ENCODE assay signal across 19 cellular contexts in genomic region chr6:41634657-41635056, GRCh38. TPM values are rescaled to one million over a fixed set of nuclear protein-coding genes. Genes with fewer than 3 reads are reported as not detected.
DNase-seq lines count a peak whose midpoint lies in the region; ATAC-seq, FAIRE-seq and TF ChIP-seq lines count a peak whose summit lies in the region.
"Had no signal": no experiment of that assay in that cellular context is flagged by ENCODE, and none has a peak within 500 bp of the region (broad histone marks: within the 10 kb centered on the region; RNA-seq: fewer than 3 reads in every experiment).

No MANE protein-coding gene starts in this region.

- TF ChIP-seq RAD21 in SK-N-SH (IDR thresholded peaks at IDR 0.05; ENCODE audit: low read length): no peak

- no peaks in the 10 kb centered on the region for H3K79me2 ChIP-seq in SK-N-SH (ENCODE audit: insufficient read depth)

- no peak for ATAC-seq in SK-N-SH treated with all-trans-retinoic acid at 6 μM for 48 hours
- ATAC-seq: activated T-helper 17 cell treated with anti-CD3 and anti-CD28 coated beads, Interleukin-2, amount 50 U/mL, for 72 hours; heart right ventricle; left ventricle myocardium superior had no signal

- no peak overlapping the region for H3K9ac ChIP-seq in SK-N-SH

- H3K27ac ChIP-seq in SK-N-SH (ENCODE audit: low read depth in 2 of 2, low read length in 1 of 2) (peak overlapping the region in 1 of 2 experiments; percentile 7; a peak in 2 of 4 replicates), caudate nucleus (ENCODE audit: low read depth, low read length) (peak overlapping the region; percentile 42), mesodermal cell (ENCODE audit: low read depth, low read length, severe bottlenecking) (peak overlapping the region; percentile 49), Peyer's patch (no peak overlapping the region), suprapubic skin (no peak overlapping the region)
- H3K27ac ChIP-seq: breast epithelium, heart right ventricle, neutrophil had no signal

- CTCF ChIA-PET in SK-N-SH (lab: Yijun Ruan, JAX): interaction anchor here (0.8 to 2.3 kb wide), 7 partner anchors 9 to 267 kb away, joined by 3 to 17 read pairs (median 4); partner anchors contain the start of gene TOMM6

- H3K4me3 ChIP-seq in SK-N-SH (ENCODE audit: low read depth in 2 of 2, low read length in 1 of 2) (no peak overlapping the region), mesodermal cell (ENCODE audit: extremely low read depth, insufficient read depth, low read length, poor library complexity, severe bottlenecking) (no peak overlapping the region), Peyer's patch (no peak overlapping the region), suprapubic skin (no peak overlapping the region)
- H3K4me3 ChIP-seq: breast epithelium, heart right ventricle, upper lobe of left lung had no signal

- DNase-seq in SK-N-SH (peak; percentile 90), caudate nucleus (lab: John Stamatoyannopoulos, UW) (peak in 34 of 61 donors; percentile 4 to 65 (median 39)), urothelium cell line (ENCODE audit: low spot score) (peak; percentile 74), Peyer's patch (no peak), AG20443 (ENCODE audit: low spot score) (no peak), suprapubic skin (ENCODE audit: low spot score in 2 of 2) (no peak)
- DNase-seq: ACHN; activated CD4-positive, alpha-beta T cell treated with anti-CD3 and anti-CD28 coated beads for 4 hours; heart right ventricle; left ventricle myocardium superior; stimulated activated CD4-positive, alpha-beta T cell treated with anti-CD3 and anti-CD28 coated beads, Interleukin-1b, Interleukin-23, amount 100 ng/mL, for 48 hours; upper lobe of left lung had no signal

- TF ChIP-seq CTCF in SK-N-SH (IDR thresholded peaks at IDR 0.05) (no peak), Peyer's patch (IDR thresholded peaks at IDR 0.05) (no peak), suprapubic skin (IDR thresholded peaks at IDR 0.05) (no peak)

- TF ChIP-seq EP300 in SK-N-SH (IDR thresholded peaks at IDR 0.05; ENCODE audit: borderline replicate concordance in 1 of 2, low read depth in 1 of 2, low read length in 1 of 2) (no peak; a peak in 1 of 4 replicates), suprapubic skin (IDR thresholded peaks at IDR 0.05) (no peak)

- WGBS in SK-N-SH (ENCODE audit: low lambda C conversion rate): 17% methylated on average over 4 of the region's 4 CpGs
- WGBS in mesodermal cell (ENCODE audit: insufficient coverage in 2 of 2), 2 experiments: 0 to 41% methylated on average over 1 to 4 of the region's 4 CpGs
- 77% methylated on average over 4 of the region's 4 CpGs for WGBS in suprapubic skin

- no peak overlapping the region for H3K4me2 ChIP-seq in SK-N-SH

- H3K36me3 ChIP-seq in SK-N-SH (replicated peaks in 1 of 2; ENCODE audit: control insufficient read depth in 1 of 2, insufficient read depth in 2 of 2, low read length in 1 of 2) (no peaks in the 10 kb centered on the region), mesodermal cell (ENCODE audit: control insufficient read depth, insufficient read depth, low read length) (peaks cover 6% of the 10 kb centered on the region), Peyer's patch (no peaks in the 10 kb centered on the region), suprapubic skin (no peaks in the 10 kb centered on the region)
- H3K36me3 ChIP-seq: breast epithelium, heart right ventricle, neutrophil, upper lobe of left lung had no signal

- FAIRE-seq in urothelium cell line (lab: Jason Lieb, UNC): no peak
- FAIRE-seq: D721Med had no signal

- H3K4me1 ChIP-seq in SK-N-SH (ENCODE audit: control insufficient read depth in 1 of 2, insufficient read depth in 2 of 2, low read depth in 1 of 2, low read length in 1 of 2): peaks cover 0 to 29% of the 10 kb centered on the region in 2 experiments; a peak in 1 of 4 replicates
- H3K4me1 ChIP-seq in mesodermal cell (ENCODE audit: control insufficient read depth, insufficient read depth, low read length, poor library complexity, severe bottlenecking): peaks cover 27% of the 10 kb centered on the region
- peaks cover 0 to 22% (median 11%) of the 10 kb centered on the region in 4 donors for H3K4me1 ChIP-seq in Peyer's patch
- peaks cover 39% of the 10 kb centered on the region for H3K4me1 ChIP-seq in suprapubic skin
- H3K4me1 ChIP-seq: breast epithelium had no signal

- H3K9me2 ChIP-seq in SK-N-SH: no peaks in the 10 kb centered on the region

- H3K9me3 ChIP-seq in SK-N-SH (no peaks in the 10 kb centered on the region), mesodermal cell (ENCODE audit: control insufficient read depth, low read length) (no peaks in the 10 kb centered on the region), Peyer's patch (no peaks in the 10 kb centered on the region), suprapubic skin (no peaks in the 10 kb centered on the region)
- H3K9me3 ChIP-seq: breast epithelium, heart right ventricle, neutrophil, upper lobe of left lung had no signal

- TF ChIP-seq POLR2A in Peyer's patch (IDR thresholded peaks at IDR 0.05): no peak
- no peak for TF ChIP-seq POLR2A in suprapubic skin (IDR thresholded peaks at IDR 0.05)

- no peaks in the 10 kb centered on the region for H4K20me1 ChIP-seq in SK-N-SH (ENCODE audit: insufficient read depth)

- POLR2A ChIA-PET in SK-N-SH (lab: Yijun Ruan, JAX): no interaction called here

- peaks cover 5% of the 10 kb centered on the region; the same call in 1 of the 2 replicates for H3K27me3 ChIP-seq in SK-N-SH (ENCODE audit: insufficient read depth)
- H3K27me3 ChIP-seq in Peyer's patch: peaks cover 6 to 17% of the 10 kb centered on the region in 2 donors
- peaks cover 26% of the 10 kb centered on the region for H3K27me3 ChIP-seq in suprapubic skin

- 0 out of 2 replicates have a peak overlapping the region, but pooled peaks have one; percentile 3 for H2AFZ ChIP-seq in SK-N-SH (ENCODE audit: low read depth)

- H3F3A ChIP-seq in SK-N-SH (replicated peaks; ENCODE audit: insufficient read depth): no peaks in the 10 kb centered on the region

TF ChIP-seq in SK-N-SH, 30 proteins besides CTCF, POLR2A, EP300 and RAD21:
- TF ChIP-seq CHD2 (IDR thresholded peaks at IDR 0.05; ENCODE audit: low read length, partially characterized antibody): peak; percentile 63
- peak; percentile 57; the same call in 1 of the 2 replicates for TF ChIP-seq RCOR1 (IDR thresholded peaks at IDR 0.05; ENCODE audit: low read length)
- peak; percentile 52; the same call in 1 of the 2 replicates for TF ChIP-seq NFIC (IDR thresholded peaks at IDR 0.05; ENCODE audit: borderline replicate concordance)
- no peak for TF ChIP-seq TEAD4 (IDR thresholded peaks at IDR 0.05; ENCODE audit: borderline replicate concordance, insufficient read depth)
TF ChIP-seq in SK-N-SH: peak in this region for 3.

TF ChIP-seq in SK-N-SH treated with all-trans-retinoic acid at 6 μM for 48 hours, 23 proteins besides CTCF, POLR2A, EP300 and RAD21:
- TF ChIP-seq TSHZ2 (CRISPR knock-in tag; IDR thresholded peaks at IDR 0.05) (no peak), RARB (CRISPR knock-in tag; IDR thresholded peaks at IDR 0.05) (no peak), ESRRG (CRISPR knock-in tag; IDR thresholded peaks at IDR 0.05) (no peak), CSRNP3 (CRISPR knock-in tag; IDR thresholded peaks at IDR 0.05) (no peak), ZNF8 (CRISPR knock-in tag; IDR thresholded peaks at IDR 0.05) (no peak), ARNTL (CRISPR knock-in tag; IDR thresholded peaks at IDR 0.05; ENCODE audit: borderline replicate concordance, low read depth) (no peak), ZNF565 (CRISPR knock-in tag; conservative IDR thresholded peaks at IDR 0.05; ENCODE audit: low read depth) (no peak), TOX (CRISPR knock-in tag; IDR thresholded peaks at IDR 0.05; ENCODE audit: borderline replicate concordance) (no peak)

RNA-seq across cellular contexts. Expression of gene MDFI, which starts 3.6 kb away (rescaled TPM):
- polyA plus RNA-seq in SK-N-SH (2012; rRNA removed): 6.3 and 7.0 TPM in 2 replicates
- polyA plus RNA-seq in SK-N-SH (2012; cell fraction: cytosol; rRNA removed): 3.2 and 6.5 TPM in 2 replicates
- polyA plus RNA-seq in SK-N-SH (2012; cell fraction: nucleus; rRNA removed): 3.1 and 6.3 TPM in 2 replicates
- 178 TPM for polyA plus RNA-seq in mesodermal cell (2013, experiment 1 of 2)
- 145 TPM for polyA plus RNA-seq in mesodermal cell (2013, experiment 2 of 2)
- total RNA-seq in Peyer's patch: 1 to 10 TPM in 2 of 4 donors, under 1 TPM in 1, not detected in 1; 0.94 to 2.6 (median 2.4) TPM
- total RNA-seq in suprapubic skin: 10 to 100 TPM; 21.7 to 51.8 (median 31.4) TPM
- total RNA-seq: activated T-helper 17 cell treated with anti-CD3 and anti-CD28 coated beads, Interleukin-2, amount 50 U/mL, for 72 hours; T-helper 1 cell treated with Interleukin-12 subunit alpha and Interleukin-12 subunit beta and Interleukin-4 antibody, amounts not matched to agents 30 ng/mL and 1 ng/mL, for 36 hours had no signal

Comparison
In these comparisons a context has a peak if more than half of its experiments do, and no peak if none do; other contexts are left out.
1. DNase-seq: peak in SK-N-SH (single experiment), caudate nucleus (34 of 61) and urothelium cell line (single experiment); none in Peyer's patch (0 of 3), AG20443 (single experiment) and suprapubic skin (0 of 2).
2. H3K27ac ChIP-seq: peak in caudate nucleus (single experiment) and mesodermal cell (single experiment); none in Peyer's patch (0 of 4) and suprapubic skin (single experiment).
3. RNA of gene MDFI, which starts 3.6 kb away (total RNA-seq): 21.7 to 51.8 TPM in suprapubic skin; 0.94 to 2.6 TPM in Peyer's patch; every median in the first group is over 4 times any median in the second.